In genomic region chr13:111865046-111865445, GRCh38 we compare ENCODE assay signal across 27 cellular contexts.
"Had no signal": no experiment of that assay in that cellular context is flagged by ENCODE, and none has a peak within 500 bp of the region (broad histone marks: within the 10 kb centered on the region; RNA-seq: fewer than 3 reads in every experiment).

No MANE protein-coding gene starts in this region.

- H3K27me3 ChIP-seq: pancreas, right lobe of liver, stomach, testis, thyroid gland, transverse colon, upper lobe of left lung, vagina had no signal

- H3K4me3 ChIP-seq: left ventricle myocardium inferior, lung, pancreas, prostate gland, right lobe of liver, skin epidermis, stomach, testis, thyroid gland, transverse colon, upper lobe of left lung, vagina had no signal

- H3K27ac ChIP-seq: left ventricle myocardium inferior, pancreas, prostate gland, right lobe of liver, skin epidermis, stomach, testis, thyroid gland, transverse colon, upper lobe of left lung, vagina had no signal

- H3K27me3 Mint-ChIP-seq: memory B cell had no signal

- DNase-seq: hypothalamus; immature natural killer cell; left ventricle myocardium inferior; naive thymus-derived CD8-positive, alpha-beta T cell; nucleus accumbens; pancreas; posterior cingulate gyrus; retina; stimulated activated CD4-positive, alpha-beta T cell treated with anti-CD3 and anti-CD28 coated beads, Interleukin-12 subunit alpha, Interleukin-12 subunit beta, amount 100 ng/mL, for 4 hours; stimulated activated CD4-positive, alpha-beta T cell treated with anti-CD3 and anti-CD28 coated beads, Interleukin-15, amount 100 ng/mL, for 24 hours; stimulated activated CD4-positive, alpha-beta T cell treated with anti-CD3 and anti-CD28 coated beads, Interleukin-2, amount 100 ng/mL, for 24 hours; stimulated activated CD4-positive, alpha-beta T cell treated with anti-CD3 and anti-CD28 coated beads, Interleukin-4, amount 100 ng/mL, for 1 hour; stimulated activated naive B cell treated with anti-CD40 and anti-IgM and Interleukin-4, amounts not matched to agents 10 μg/mL and 1 μg/mL and 100 μg/mL, for 72 hours; stimulated activated naive CD8-positive, alpha-beta T cell treated with anti-CD3 and anti-CD28 coated beads, Interleukin-15, Interleukin-2, amounts not matched to agents 100 U/mL and 50 U/mL, for 24 hours; stomach; testis; thyroid gland; transverse colon; upper lobe of left lung had no signal

- H3K4me3 Mint-ChIP-seq: immature natural killer cell; memory B cell; naive thymus-derived CD8-positive, alpha-beta T cell; nephron; neural crest cell; stimulated activated naive B cell treated with anti-CD40 and anti-IgM and Interleukin-4, amounts not matched to agents 10 μg/mL and 1 μg/mL and 100 μg/mL, for 72 hours had no signal

- H3K9me3 ChIP-seq: pancreas, prostate gland, right lobe of liver, testis, thyroid gland, transverse colon, upper lobe of left lung, vagina had no signal

- H3K4me1 Mint-ChIP-seq: immature natural killer cell; memory B cell; naive thymus-derived CD8-positive, alpha-beta T cell; nephron; stimulated activated naive B cell treated with anti-CD40 and anti-IgM and Interleukin-4, amounts not matched to agents 10 μg/mL and 1 μg/mL and 100 μg/mL, for 72 hours had no signal

- ATAC-seq: naive thymus-derived CD8-positive, alpha-beta T cell; pancreas; right lobe of liver; stimulated activated naive B cell treated with anti-CD40 and anti-IgM and Interleukin-4, amounts not matched to agents 10 μg/mL and 1 μg/mL and 100 μg/mL, for 72 hours; stimulated activated naive CD8-positive, alpha-beta T cell treated with anti-CD3 and anti-CD28 coated beads, Interleukin-15, Interleukin-2, amounts not matched to agents 100 U/mL and 50 U/mL, for 24 hours had no signal

- H3K4me1 ChIP-seq: pancreas, prostate gland, right lobe of liver, stomach, testis, thyroid gland, transverse colon, upper lobe of left lung, vagina had no signal

- H3K36me3 Mint-ChIP-seq: immature natural killer cell; memory B cell; stimulated activated naive B cell treated with anti-CD40 and anti-IgM and Interleukin-4, amounts not matched to agents 10 μg/mL and 1 μg/mL and 100 μg/mL, for 72 hours had no signal

- H3K27ac Mint-ChIP-seq: immature natural killer cell; memory B cell; naive thymus-derived CD8-positive, alpha-beta T cell; nephron; stimulated activated naive B cell treated with anti-CD40 and anti-IgM and Interleukin-4, amounts not matched to agents 10 μg/mL and 1 μg/mL and 100 μg/mL, for 72 hours had no signal

- H3K36me3 ChIP-seq: left ventricle myocardium inferior, pancreas, prostate gland, right lobe of liver, stomach, thyroid gland, transverse colon, upper lobe of left lung, vagina had no signal
